In genomic region chrY:12479382-12479781, GRCh38 we compare ENCODE assay signal across 9 cellular contexts.
A peak's percentile ranks its signal among the peaks of the same experiment; 100 is the strongest.
DNase-seq lines count a peak whose midpoint lies in the region; ATAC-seq lines count a peak whose summit lies in the region.
"Had no signal": no experiment of that assay in that cellular context is flagged by ENCODE, and none has a peak within 500 bp of the region (broad histone marks: within the 10 kb centered on the region; RNA-seq: fewer than 3 reads in every experiment).

No MANE protein-coding gene starts in this region.

- H3K4me1 Mint-ChIP-seq in activated CD4-positive, alpha-beta memory T cell treated with anti-CD3 and anti-CD28 coated beads, Interleukin-2, amount 10 ng/mL, durations not matched to agents 7 days and 5 days, result peaks cover 3% of the 10 kb centered on the region
- H3K4me1 Mint-ChIP-seq: nephron had no signal

- no peak overlapping the region for H3K4me3 Mint-ChIP-seq in activated CD4-positive, alpha-beta memory T cell treated with anti-CD3 and anti-CD28 coated beads, Interleukin-2, amount 10 ng/mL, durations not matched to agents 7 days and 5 days
- H3K4me3 Mint-ChIP-seq: nephron had no signal

- H3K9me3 Mint-ChIP-seq in activated CD4-positive, alpha-beta memory T cell treated with anti-CD3 and anti-CD28 coated beads, Interleukin-2, amount 10 ng/mL, durations not matched to agents 7 days and 5 days, result peaks cover under 1% of the 10 kb centered on the region
- H3K9me3 Mint-ChIP-seq: nephron had no signal

- no peaks in the 10 kb centered on the region for H3K36me3 Mint-ChIP-seq in activated CD4-positive, alpha-beta memory T cell treated with anti-CD3 and anti-CD28 coated beads, Interleukin-2, amount 10 ng/mL, durations not matched to agents 7 days and 5 days (ENCODE audit: low read depth)

- H3K27me3 Mint-ChIP-seq in activated CD4-positive, alpha-beta memory T cell treated with anti-CD3 and anti-CD28 coated beads, Interleukin-2, amount 10 ng/mL, durations not matched to agents 7 days and 5 days, result no peaks in the 10 kb centered on the region

- no peak overlapping the region for H3K27ac Mint-ChIP-seq in activated CD4-positive, alpha-beta memory T cell treated with anti-CD3 and anti-CD28 coated beads, Interleukin-2, amount 10 ng/mL, durations not matched to agents 7 days and 5 days
- H3K27ac Mint-ChIP-seq: nephron had no signal

- CTCF ChIA-PET in activated CD4-positive, alpha-beta memory T cell treated with anti-CD3 and anti-CD28 coated beads, Interleukin-2, amount 10 ng/mL, durations not matched to agents 7 days and 5 days (lab: Charles Lee), result interaction anchor here (0.7 to 1.0 kb wide), 2 partner anchors 143 to 329 kb away, joined by 3 read pairs; no protein-coding TSS in a partner anchor

- no peak for ATAC-seq in GM21360 (IDR thresholded peaks at IDR 0.05; ENCODE audit: unreplicated experiment)
- ATAC-seq in HG02678 (IDR thresholded peaks at IDR 0.05; ENCODE audit: unreplicated experiment), result no peak
- no peak for ATAC-seq in GM19324 (IDR thresholded peaks at IDR 0.05; ENCODE audit: low FRiP score, unreplicated experiment)

- POLR2A ChIA-PET in activated CD4-positive, alpha-beta memory T cell treated with anti-CD3 and anti-CD28 coated beads, Interleukin-2, amount 10 ng/mL, durations not matched to agents 7 days and 5 days (lab: Charles Lee), result no interaction called here

- DNase-seq in AG20443 (ENCODE audit: low spot score) (peak; percentile 43), H4 (ENCODE audit: low spot score) (peak; percentile 40), left kidney (ENCODE audit: low read depth, low spot score) (peak; percentile 33), DMS53 treated with DMSO at 0.1 percent for 48 hours (lab: John Stamatoyannopoulos, UW; ENCODE audit: unreplicated experiment) (no peak)
- DNase-seq in activated CD4-positive, alpha-beta memory T cell treated with anti-CD3 and anti-CD28 coated beads, Interleukin-2, amount 10 ng/mL, durations not matched to agents 7 days and 5 days, result peak; percentile 44
